23 cellular contexts compared by ENCODE assay signal in the genomic region with DNA sequence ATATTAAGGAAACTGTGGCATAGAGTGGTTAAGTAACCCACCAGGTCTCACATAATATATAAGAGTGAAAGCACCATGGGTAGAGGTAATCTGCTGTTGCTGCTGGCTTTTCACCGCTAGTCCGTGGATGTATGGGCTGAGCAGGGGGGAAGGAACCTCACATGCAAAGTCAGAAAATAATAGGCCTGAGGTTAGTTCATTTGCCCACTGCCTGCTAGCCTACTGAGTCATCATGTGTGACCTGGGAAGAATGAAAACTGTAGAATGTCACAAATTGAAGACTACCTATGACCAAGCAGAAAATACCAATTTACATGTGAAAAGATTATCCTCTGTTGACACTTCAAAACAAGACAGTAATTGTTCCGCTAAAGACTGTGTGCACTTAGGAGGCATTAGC.
A peak's percentile ranks its signal among the peaks of the same experiment; 100 is the strongest.
DNase-seq lines count a peak whose midpoint lies in the region; ATAC-seq, FAIRE-seq and TF ChIP-seq lines count a peak whose summit lies in the region.
"Had no signal": no experiment of that assay in that cellular context is flagged by ENCODE, and none has a peak within 500 bp of the region (broad histone marks: within the 10 kb centered on the region; RNA-seq: fewer than 3 reads in every experiment).

No MANE protein-coding gene starts in this region.

- no peaks in the 10 kb centered on the region for H3K79me2 ChIP-seq in astrocyte (ENCODE audit: insufficient read depth, low read length)

- intact Hi-C loops in CD4-positive, alpha-beta T cell (cut with DNase I, micrococcal nuclease) = no loop called here

- H3K36me3 Mint-ChIP-seq in astrocyte (ENCODE audit: low read depth, unreplicated experiment) = no peaks in the 10 kb centered on the region
- H3K36me3 Mint-ChIP-seq in CD4-positive, alpha-beta T cell (ENCODE audit: low read depth) = no peaks in the 10 kb centered on the region
- H3K36me3 Mint-ChIP-seq: activated naive CD8-positive, alpha-beta T cell treated with anti-CD3 and anti-CD28 coated beads for 36 hours had no signal

- no peak for TF ChIP-seq CTCF in astrocyte (IDR thresholded peaks at IDR 0.05; ENCODE audit: insufficient read depth, low read depth, low read length)
- TF ChIP-seq CTCF in CD4-positive, alpha-beta T cell (IDR thresholded peaks at IDR 0.05) = no peak

- peaks cover 3% of the 10 kb centered on the region for H3K4me1 ChIP-seq in astrocyte (ENCODE audit: insufficient read depth, low read length)
- H3K4me1 ChIP-seq: body of pancreas, foreskin keratinocyte, upper lobe of left lung had no signal

- no peaks in the 10 kb centered on the region for H3K36me3 ChIP-seq in astrocyte (ENCODE audit: insufficient read depth, low read length)
- H3K36me3 ChIP-seq: upper lobe of left lung had no signal

- POLR2A ChIA-PET in CD4-positive, alpha-beta T cell (lab: Charles Lee) = no interaction called here

- H3K9me3 Mint-ChIP-seq in astrocyte (ENCODE audit: unreplicated experiment) = peaks cover 2% of the 10 kb centered on the region
- peaks cover 3% of the 10 kb centered on the region for H3K9me3 Mint-ChIP-seq in CD4-positive, alpha-beta T cell

- peaks cover 6% of the 10 kb centered on the region for H3K4me1 Mint-ChIP-seq in astrocyte (ENCODE audit: low read depth, unreplicated experiment)
- no peaks in the 10 kb centered on the region for H3K4me1 Mint-ChIP-seq in CD4-positive, alpha-beta T cell (ENCODE audit: low read depth)
- H3K4me1 Mint-ChIP-seq: activated naive CD8-positive, alpha-beta T cell treated with anti-CD3 and anti-CD28 coated beads for 36 hours had no signal

- CTCF ChIA-PET in CD4-positive, alpha-beta T cell (lab: Charles Lee) = no interaction called here

- no peak overlapping the region for H3K9ac ChIP-seq in astrocyte (ENCODE audit: low read length)

- H3K27me3 Mint-ChIP-seq in astrocyte (ENCODE audit: low read depth, unreplicated experiment) = no peaks in the 10 kb centered on the region
- no peaks in the 10 kb centered on the region for H3K27me3 Mint-ChIP-seq in CD4-positive, alpha-beta T cell
- H3K27me3 Mint-ChIP-seq: activated naive CD8-positive, alpha-beta T cell treated with anti-CD3 and anti-CD28 coated beads for 36 hours had no signal

- H3K27me3 ChIP-seq in astrocyte (ENCODE audit: insufficient read depth, low read length) = no peaks in the 10 kb centered on the region
- H3K27me3 ChIP-seq in CD4-positive, alpha-beta T cell (ENCODE audit: control insufficient read depth, insufficient read depth, low read length) = no peaks in the 10 kb centered on the region
- H3K27me3 ChIP-seq: body of pancreas, foreskin keratinocyte, upper lobe of left lung had no signal

- no peak overlapping the region for H3K4me3 Mint-ChIP-seq in astrocyte (ENCODE audit: unreplicated experiment)
- H3K4me3 Mint-ChIP-seq in CD4-positive, alpha-beta T cell = no peak overlapping the region
- H3K4me3 Mint-ChIP-seq: activated naive CD8-positive, alpha-beta T cell treated with anti-CD3 and anti-CD28 coated beads for 36 hours had no signal

- H3K9me3 ChIP-seq in astrocyte (ENCODE audit: insufficient read depth, low read depth, low read length) = no peaks in the 10 kb centered on the region
- H3K9me3 ChIP-seq in CD4-positive, alpha-beta T cell (ENCODE audit: control insufficient read depth, low read length) = no peaks in the 10 kb centered on the region
- H3K9me3 ChIP-seq: body of pancreas, upper lobe of left lung had no signal

- peak overlapping the region; percentile 63 for H3K27ac Mint-ChIP-seq in astrocyte (ENCODE audit: unreplicated experiment)
- H3K27ac Mint-ChIP-seq in CD4-positive, alpha-beta T cell = no peak overlapping the region
- H3K27ac Mint-ChIP-seq: activated naive CD8-positive, alpha-beta T cell treated with anti-CD3 and anti-CD28 coated beads for 36 hours; activated T-helper 2 cell treated with anti-CD3 and anti-CD28 coated beads, Interferon-gamma antibody, Interleukin-2, Interleukin-4, amounts not matched to agents 10 μg/mL and 5 μg/mL and 100 μg/mL, durations not matched to agents 14 hours and 24 hours and 36 hours had no signal

- no peak for FAIRE-seq in astrocyte (lab: Jason Lieb, UNC)
- FAIRE-seq in urothelium cell line (lab: Jason Lieb, UNC) = no peak

- H2AFZ ChIP-seq in astrocyte (ENCODE audit: low read depth, low read length) = no peak overlapping the region

- H3K27ac ChIP-seq in astrocyte (ENCODE audit: low read depth, low read length) = no peak overlapping the region
- no peak overlapping the region for H3K27ac ChIP-seq in CD4-positive, alpha-beta T cell (ENCODE audit: low read depth, low read length)
- H3K27ac ChIP-seq: body of pancreas, foreskin keratinocyte, RWPE1, SK-N-MC, upper lobe of left lung, VCaP had no signal

- H4K20me1 ChIP-seq in astrocyte (ENCODE audit: insufficient read depth, low read length) = no peaks in the 10 kb centered on the region

- no peak overlapping the region for H3K4me2 ChIP-seq in astrocyte (ENCODE audit: low read length)

- ATAC-seq in CD4-positive, alpha-beta T cell (ENCODE audit: poor library complexity) = no peak
- ATAC-seq: body of pancreas, foreskin keratinocyte had no signal

- DNase-seq in NCI-H82 (lab: John Stamatoyannopoulos, UW) = peak; percentile 21
- no peak for DNase-seq in NCI-H82 treated with DMSO at 0.1 percent for 48 hours (lab: John Stamatoyannopoulos, UW; ENCODE audit: unreplicated experiment)
- DNase-seq in NCI-H1417 (lab: John Stamatoyannopoulos, UW) = peak in 2 of 3 experiments; percentile 54 to 94
- DNase-seq in astrocyte (ENCODE audit: low read depth) = no peak
- peak; percentile 8 for DNase-seq in urothelium cell line (ENCODE audit: low spot score)
- no peak for DNase-seq in NOMO-1 (lab: John Stamatoyannopoulos, UW; ENCODE audit: unreplicated experiment in 2 of 2)
- no peak for DNase-seq in NCI-H1694 (lab: John Stamatoyannopoulos, UW)
- no peak for DNase-seq in CD4-positive, alpha-beta T cell
- DNase-seq: ACHN; activated CD8-positive, alpha-beta memory T cell treated with anti-CD3 and anti-CD28 coated beads, Interleukin-2, amount 50 U/mL, for 48 hours; activated naive CD8-positive, alpha-beta T cell treated with anti-CD3 and anti-CD28 coated beads for 36 hours; body of pancreas; C1 segment of cervical spinal cord; effector CD8-positive, alpha-beta T cell; foreskin keratinocyte; Kasumi-1; NCI-H1048; T-helper 2 cell; upper lobe of left lung had no signal

- no peak overlapping the region for H3K4me3 ChIP-seq in astrocyte (ENCODE audit: insufficient read depth, low read depth, low read length)
- H3K4me3 ChIP-seq: body of pancreas, SK-N-MC, upper lobe of left lung had no signal

Comparison
In these comparisons a context has a peak if more than half of its experiments do, and no peak if none do; other contexts are left out.
1. DNase-seq: peak in NCI-H82 (single experiment), NCI-H1417 (2 of 3) and urothelium cell line (single experiment); none in NCI-H82 treated with DMSO at 0.1 percent for 48 hours (single experiment), astrocyte (single experiment), NOMO-1 (0 of 2), NCI-H1694 (single experiment) and CD4-positive, alpha-beta T cell (0 of 10).